Comparison of ENCODE assay signal across 1 cellular context in genomic region chr1:40305451-40305850, GRCh38.
TF ChIP-seq lines count a peak whose summit lies in the region.

No MANE protein-coding gene starts in this region.

TF ChIP-seq in K562, 482 proteins besides CTCF, POLR2A, EP300 and RAD21:
- TF ChIP-seq ZFP1 (CRISPR knock-in tag; IDR thresholded peaks at IDR 0.05) (no peak), STAG1 (CRISPR knock-in tag; IDR thresholded peaks at IDR 0.05; ENCODE audit: borderline replicate concordance) (peak; percentile 70; the same call in 1 of the 2 replicates), SRF (CRISPR knock-in tag; IDR thresholded peaks at IDR 0.05) (peak in 1 of 2 experiments; percentile 35; a peak in 1 of 4 replicates), GTF2B (IDR thresholded peaks at IDR 0.05; ENCODE audit: extremely low read depth, insufficient read length) (no peak), ZNF133 (CRISPR knock-in tag; IDR thresholded peaks at IDR 0.05) (no peak), POLR2B (IDR thresholded peaks at IDR 0.05; ENCODE audit: low read depth, partially characterized antibody) (no peak), ESRRA (IDR thresholded peaks at IDR 0.05; ENCODE audit: borderline replicate concordance, low read depth) (no peak), CBX2 (IDR thresholded peaks at IDR 0.05; ENCODE audit: insufficient read depth, low read length, poor library complexity, severe bottlenecking) (no peak), ARID2 (IDR thresholded peaks at IDR 0.05) (peak; percentile 85; the same call in 1 of the 2 replicates), SMC3 (conservative IDR thresholded peaks at IDR 0.05; ENCODE audit: insufficient read depth, low read depth, low read length) (peak; percentile 85), MAZ (CRISPR knock-in tag; conservative IDR thresholded peaks at IDR 0.05 in 1 of 2, IDR thresholded peaks at IDR 0.05 in 1 of 2) (peak in 1 of 2 experiments; percentile 41; a peak in 1 of 4 replicates), CC2D1A (IDR thresholded peaks at IDR 0.05) (peak; percentile 25; the same call in 1 of the 2 replicates)
